ENCODE assay signal across 13 cellular contexts in genomic region chr11:102151784-102152525, GRCh38.
"Had no signal": no experiment of that assay in that cellular context is flagged by ENCODE, and none has a peak within 500 bp of the region (broad histone marks: within the 10 kb centered on the region; RNA-seq: fewer than 3 reads in every experiment).

No MANE protein-coding gene starts in this region.

- H3K9me3 Mint-ChIP-seq: activated CD4-positive, alpha-beta memory T cell treated with anti-CD3 and anti-CD28 coated beads, Interleukin-2, amount 10 ng/mL, durations not matched to agents 7 days and 5 days; activated T-cell treated with anti-CD3 and anti-CD28 coated beads, Interleukin-2, amount 50 U/mL, for 4 hours had no signal

- H3K4me1 Mint-ChIP-seq: activated CD4-positive, alpha-beta memory T cell treated with anti-CD3 and anti-CD28 coated beads, Interleukin-2, amount 10 ng/mL, durations not matched to agents 7 days and 5 days; activated CD4-positive, alpha-beta T cell treated with anti-CD3 and anti-CD28 coated beads for 36 hours had no signal

- ATAC-seq: activated CD4-positive, alpha-beta T cell treated with anti-CD3 and anti-CD28 coated beads for 36 hours; activated T-cell treated with anti-CD3 and anti-CD28 coated beads, Interleukin-2, amount 50 U/mL, for 4 hours; left ventricle myocardium superior had no signal

- H3K36me3 ChIP-seq: suprapubic skin had no signal

- H3K4me3 ChIP-seq: suprapubic skin had no signal

- H3K27me3 ChIP-seq: suprapubic skin had no signal

- H3K27ac Mint-ChIP-seq: activated CD4-positive, alpha-beta memory T cell treated with anti-CD3 and anti-CD28 coated beads, Interleukin-2, amount 10 ng/mL, durations not matched to agents 7 days and 5 days; activated CD4-positive, alpha-beta T cell treated with anti-CD3 and anti-CD28 coated beads for 36 hours had no signal

- H3K4me3 Mint-ChIP-seq: activated CD4-positive, alpha-beta memory T cell treated with anti-CD3 and anti-CD28 coated beads, Interleukin-2, amount 10 ng/mL, durations not matched to agents 7 days and 5 days; activated CD4-positive, alpha-beta T cell treated with anti-CD3 and anti-CD28 coated beads for 36 hours; activated T-cell treated with anti-CD3 and anti-CD28 coated beads, Interleukin-2, amount 50 U/mL, for 4 hours had no signal

- H3K9me3 ChIP-seq: suprapubic skin had no signal

- H3K27ac ChIP-seq: suprapubic skin, VCaP had no signal

- DNase-seq: activated CD4-positive, alpha-beta memory T cell treated with anti-CD3 and anti-CD28 coated beads, Interleukin-2, amount 10 ng/mL, durations not matched to agents 7 days and 5 days; activated CD4-positive, alpha-beta T cell treated with anti-CD3 and anti-CD28 coated beads for 36 hours; activated effector memory CD4-positive, alpha-beta T cell treated with Interleukin-2 at 50 U/mL for 16 hours; activated naive CD4-positive, alpha-beta T cell treated with anti-CD3 and anti-CD28 coated beads, Interleukin-2, amount 50 U/mL, for 16 hours; activated T-cell treated with anti-CD3 and anti-CD28 coated beads, Interleukin-2, amount 50 U/mL, for 4 hours; hippocampal formation; kidney; left ventricle myocardium superior; mesendoderm; stimulated activated CD4-positive, alpha-beta T cell treated with anti-CD3 and anti-CD28 coated beads, Interleukin-2, amount 100 ng/mL, for 48 hours; stimulated activated naive CD4-positive, alpha-beta T cell had no signal
